21 cellular contexts compared by ENCODE assay signal in genomic region chr3:174099724-174100123, GRCh38.
"Had no signal": no experiment of that assay in that cellular context is flagged by ENCODE, and none has a peak within 500 bp of the region (broad histone marks: within the 10 kb centered on the region; RNA-seq: fewer than 3 reads in every experiment).

No MANE protein-coding gene starts in this region.

- DNase-seq: activated CD4-positive, alpha-beta memory T cell treated with anti-CD3 and anti-CD28 coated beads for 36 hours; activated CD4-positive, alpha-beta T cell treated with anti-CD3 and anti-CD28 coated beads, Interleukin-2, amount 10 ng/mL, durations not matched to agents 7 days and 5 days; activated CD4-positive, CD25-positive, alpha-beta regulatory T cell; activated CD8-positive, alpha-beta memory T cell treated with anti-CD3 and anti-CD28 coated beads for 24 hours; activated effector memory CD4-positive, alpha-beta T cell treated with anti-CD3 and anti-CD28 coated beads, Interleukin-2, amount 50 U/mL, for 16 hours; activated naive CD4-positive, alpha-beta T cell treated with anti-CD3 and anti-CD28 coated beads for 36 hours; activated T-cell treated with anti-CD3 and anti-CD28 coated beads, Interleukin-2, amount 50 U/mL, for 4 hours; amygdala; Kasumi-1; NCI-H1092; NCI-H1417; NCI-H1930; NCI-H2171; NCI-H2227 treated with DMSO at 0.1 percent for 48 hours; NCI-H526; NK-92 treated with Interleukin-12 subunit alpha and Interleukin-12 subunit beta, amount 100 ng/mL, for 24 hours; OCI-M1; SHP77 treated with DMSO at 0.1 percent for 48 hours; T-helper 17 cell; T-helper 9 cell had no signal

- ATAC-seq: activated T-cell treated with anti-CD3 and anti-CD28 coated beads, Interleukin-2, amount 50 U/mL, for 4 hours; Panc1; T-helper 17 cell had no signal
